12 cellular contexts compared by ENCODE assay signal in the genomic region with DNA sequence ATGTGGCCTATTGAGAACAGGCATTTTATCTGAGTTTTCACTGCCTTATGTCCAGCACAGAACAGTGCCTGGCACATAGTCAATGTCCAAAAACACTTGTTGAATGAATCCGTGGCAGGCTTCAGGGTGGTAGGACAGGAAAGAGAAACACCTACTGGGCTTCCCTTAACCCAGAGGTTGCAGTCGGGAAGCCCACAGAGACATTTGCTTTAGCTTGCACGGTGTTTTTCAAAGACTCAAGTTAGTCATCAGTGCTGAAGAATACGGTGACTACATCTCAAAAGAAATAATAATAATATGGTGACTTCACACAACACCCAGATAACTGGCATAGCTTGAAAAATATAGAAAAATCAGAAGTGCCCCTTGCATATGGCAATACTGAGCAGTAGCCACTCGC.
DNase-seq lines count a peak whose midpoint lies in the region; ATAC-seq and TF ChIP-seq lines count a peak whose summit lies in the region.
"Had no signal": no experiment of that assay in that cellular context is flagged by ENCODE, and none has a peak within 500 bp of the region (broad histone marks: within the 10 kb centered on the region; RNA-seq: fewer than 3 reads in every experiment).

No MANE protein-coding gene starts in this region.

- peak overlapping the region; percentile 82 for H3K27ac Mint-ChIP-seq in activated naive CD8-positive, alpha-beta T cell
- H3K27ac Mint-ChIP-seq in activated naive CD8-positive, alpha-beta T cell treated with anti-CD3 and anti-CD28 coated beads for 36 hours: no peak overlapping the region
- H3K27ac Mint-ChIP-seq in T-cell (peak overlapping the region; percentile 88 to 96), chondrocyte (ENCODE audit: unreplicated experiment) (peak overlapping the region; percentile 92)
- peak overlapping the region; percentile 35 to 71 for H3K27ac Mint-ChIP-seq in stimulated activated naive CD8-positive, alpha-beta T cell treated with anti-CD3 and anti-CD28 coated beads, Interleukin-15, amount 100 ng/mL, for 72 hours

- TF ChIP-seq POLR2A in GM18505 (IDR thresholded peaks at IDR 0.05; ENCODE audit: borderline replicate concordance, extremely low read depth, insufficient read depth, insufficient read length): no peak

- POLR2A ChIA-PET in T-cell (lab: Charles Lee): no interaction called here

- no peak for DNase-seq in activated naive CD8-positive, alpha-beta T cell treated with anti-CD3 and anti-CD28 coated beads for 36 hours
- DNase-seq in T-cell: no peak
- DNase-seq in chondrocyte (ENCODE audit: low spot score): no peak
- no peak for DNase-seq in stimulated activated naive CD8-positive, alpha-beta T cell treated with anti-CD3 and anti-CD28 coated beads, Interleukin-15, amount 100 ng/mL, for 72 hours
- no peak for DNase-seq in stimulated activated CD4-positive, alpha-beta T cell treated with anti-CD3 and anti-CD28 coated beads, Interleukin-4, amount 100 ng/mL, for 1 hour
- DNase-seq in left lobe of liver (ENCODE audit: low spot score): no peak
- DNase-seq: activated effector memory CD4-positive, alpha-beta T cell treated with Interleukin-2 at 50 U/mL for 16 hours; heart right ventricle; NCI-H524; transverse colon had no signal

- no peaks in the 10 kb centered on the region for H3K36me3 Mint-ChIP-seq in activated naive CD8-positive, alpha-beta T cell
- H3K36me3 Mint-ChIP-seq in activated naive CD8-positive, alpha-beta T cell treated with anti-CD3 and anti-CD28 coated beads for 36 hours: no peaks in the 10 kb centered on the region
- H3K36me3 Mint-ChIP-seq in T-cell (no peaks in the 10 kb centered on the region), chondrocyte (ENCODE audit: low read depth) (peaks cover 1% of the 10 kb centered on the region)

- CTCF ChIA-PET in T-cell (lab: Charles Lee): no interaction called here

- no peaks in the 10 kb centered on the region for H3K27me3 Mint-ChIP-seq in activated naive CD8-positive, alpha-beta T cell
- H3K27me3 Mint-ChIP-seq in activated naive CD8-positive, alpha-beta T cell treated with anti-CD3 and anti-CD28 coated beads for 36 hours: no peaks in the 10 kb centered on the region
- no peaks in the 10 kb centered on the region for H3K27me3 Mint-ChIP-seq in T-cell
- H3K27me3 Mint-ChIP-seq in chondrocyte (ENCODE audit: low read depth): no peaks in the 10 kb centered on the region
- no peaks in the 10 kb centered on the region for H3K27me3 Mint-ChIP-seq in stimulated activated naive CD8-positive, alpha-beta T cell treated with anti-CD3 and anti-CD28 coated beads, Interleukin-15, amount 100 ng/mL, for 72 hours

- TF ChIP-seq CTCF in chondrocyte (IDR thresholded peaks at IDR 0.05): no peak

- H3K9me3 Mint-ChIP-seq in activated naive CD8-positive, alpha-beta T cell (ENCODE audit: low read depth): peaks cover 1% of the 10 kb centered on the region
- H3K9me3 Mint-ChIP-seq in activated naive CD8-positive, alpha-beta T cell treated with anti-CD3 and anti-CD28 coated beads for 36 hours: peaks cover 3% of the 10 kb centered on the region
- H3K9me3 Mint-ChIP-seq in T-cell (peaks cover 0 to 6% (median 3%) of the 10 kb centered on the region in 3 donors), chondrocyte (ENCODE audit: low read depth) (no peaks in the 10 kb centered on the region)
- peaks cover 0 to 3% of the 10 kb centered on the region in 2 donors for H3K9me3 Mint-ChIP-seq in stimulated activated naive CD8-positive, alpha-beta T cell treated with anti-CD3 and anti-CD28 coated beads, Interleukin-15, amount 100 ng/mL, for 72 hours

- no peak for ATAC-seq in T-cell (replicated peaks in 1 of 4)
- no peak for ATAC-seq in stimulated activated naive CD8-positive, alpha-beta T cell treated with anti-CD3 and anti-CD28 coated beads, Interleukin-15, amount 100 ng/mL, for 72 hours
- ATAC-seq in GM18505 (IDR thresholded peaks at IDR 0.05; ENCODE audit: unreplicated experiment): no peak
- ATAC-seq in left lobe of liver: no peak
- ATAC-seq: heart right ventricle had no signal

- peak overlapping the region; percentile 63 for H3K4me3 Mint-ChIP-seq in activated naive CD8-positive, alpha-beta T cell
- no peak overlapping the region for H3K4me3 Mint-ChIP-seq in activated naive CD8-positive, alpha-beta T cell treated with anti-CD3 and anti-CD28 coated beads for 36 hours
- H3K4me3 Mint-ChIP-seq in T-cell (peak overlapping the region; percentile 37 to 73 (median 64)), chondrocyte (ENCODE audit: unreplicated experiment) (no peak overlapping the region)
- peak overlapping the region; percentile 27 to 46 for H3K4me3 Mint-ChIP-seq in stimulated activated naive CD8-positive, alpha-beta T cell treated with anti-CD3 and anti-CD28 coated beads, Interleukin-15, amount 100 ng/mL, for 72 hours

- H3K4me1 Mint-ChIP-seq in activated naive CD8-positive, alpha-beta T cell (ENCODE audit: low read depth): peaks cover 49% of the 10 kb centered on the region
- H3K4me1 Mint-ChIP-seq in activated naive CD8-positive, alpha-beta T cell treated with anti-CD3 and anti-CD28 coated beads for 36 hours: peaks cover 37% of the 10 kb centered on the region
- H3K4me1 Mint-ChIP-seq in T-cell (peaks cover 49 to 61% (median 50%) of the 10 kb centered on the region in 3 donors), chondrocyte (ENCODE audit: low read depth) (peaks cover 31% of the 10 kb centered on the region)
- peaks cover 45% of the 10 kb centered on the region for H3K4me1 Mint-ChIP-seq in stimulated activated naive CD8-positive, alpha-beta T cell treated with anti-CD3 and anti-CD28 coated beads, Interleukin-15, amount 100 ng/mL, for 72 hours

Comparison
In these comparisons a context has a peak if more than half of its experiments do, and no peak if none do; other contexts are left out.
1. H3K4me3 Mint-ChIP-seq: peak in activated naive CD8-positive, alpha-beta T cell (single experiment), T-cell (3 of 3) and stimulated activated naive CD8-positive, alpha-beta T cell treated with anti-CD3 and anti-CD28 coated beads, Interleukin-15, amount 100 ng/mL, for 72 hours (2 of 2); none in activated naive CD8-positive, alpha-beta T cell treated with anti-CD3 and anti-CD28 coated beads for 36 hours (single experiment) and chondrocyte (single experiment).